In the genomic region with DNA sequence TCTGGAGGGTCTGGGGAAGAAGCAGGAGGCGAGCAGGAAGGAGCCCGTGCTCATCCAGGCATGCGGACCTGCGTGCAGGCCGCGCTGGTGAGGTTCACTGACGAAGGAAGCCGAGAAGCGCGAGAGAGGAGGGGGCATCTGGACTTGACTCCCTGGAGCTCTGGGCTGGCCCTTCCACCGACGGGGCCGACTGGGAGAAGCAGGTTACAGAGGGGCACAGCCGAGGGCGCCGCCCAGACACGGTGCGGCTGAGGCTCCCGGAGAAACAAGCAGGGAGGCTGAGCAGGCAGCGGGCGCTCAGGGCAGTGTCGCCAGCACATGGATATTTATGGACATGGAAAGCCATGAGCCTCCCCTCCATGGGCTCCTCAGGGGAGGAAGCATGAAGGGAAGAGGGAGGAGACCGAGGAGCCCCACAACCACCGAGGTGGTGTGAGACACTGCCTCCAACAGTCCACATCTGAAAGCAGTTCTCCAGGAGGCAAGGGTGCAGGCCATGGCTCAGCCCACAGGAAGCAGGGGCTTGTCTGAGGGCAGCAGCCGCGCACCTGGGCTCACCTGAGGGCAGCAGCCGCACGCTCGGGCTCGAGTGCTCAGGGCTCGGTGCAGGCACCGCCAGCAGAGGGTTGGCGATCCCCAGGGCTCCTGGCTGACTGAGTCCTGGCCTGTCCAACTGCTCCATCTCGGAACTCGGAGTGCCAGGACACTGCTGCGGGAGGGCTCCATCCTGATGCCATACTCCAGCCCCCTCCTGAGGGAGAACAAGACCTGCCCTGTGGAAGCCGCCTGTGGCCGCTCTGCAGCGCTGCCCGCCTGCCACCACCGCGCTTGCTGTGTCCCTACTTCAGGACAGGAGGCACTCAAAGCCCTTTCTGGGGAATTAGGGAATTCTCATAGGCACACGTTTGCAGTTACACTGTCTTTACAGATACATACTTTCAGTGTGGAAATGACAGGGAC, we compare ENCODE assay signal across 2 cellular contexts.
TF ChIP-seq lines count a peak whose summit lies in the region.

No MANE protein-coding gene starts in this region.

TF ChIP-seq in A549, 52 proteins besides CTCF, POLR2A, EP300 and RAD21:
- TF ChIP-seq CBX2 (IDR thresholded peaks at IDR 0.05; ENCODE audit: borderline replicate concordance, low read depth) (no peak), HOXB13 (CRISPR knock-in tag; IDR thresholded peaks at IDR 0.05; ENCODE audit: low read depth) (no peak), ZSCAN20 (CRISPR knock-in tag; IDR thresholded peaks at IDR 0.05) (no peak), BHLHE40 (IDR thresholded peaks at IDR 0.05; ENCODE audit: low read depth, low read length) (no peak), CBX8 (IDR thresholded peaks at IDR 0.05) (no peak), CHD4 (IDR thresholded peaks at IDR 0.05; ENCODE audit: borderline replicate concordance) (no peak), SMC3 (IDR thresholded peaks at IDR 0.05) (no peak), CEBPB (IDR thresholded peaks at IDR 0.05) (no peak), FOSB (CRISPR knock-in tag; IDR thresholded peaks at IDR 0.05) (no peak), RCOR1 (IDR thresholded peaks at IDR 0.05; ENCODE audit: low read depth, low read length) (no peak), FOSL2 (IDR thresholded peaks at IDR 0.05) (no peak), FOSL2 (CRISPR knock-in tag; IDR thresholded peaks at IDR 0.05) (no peak), POLR2AphosphoS2 (conservative IDR thresholded peaks at IDR 0.05; ENCODE audit: low read length) (no peak), ZC3H11A (IDR thresholded peaks at IDR 0.05) (no peak), ZNF302 (CRISPR knock-in tag; IDR thresholded peaks at IDR 0.05) (no peak), MYC (IDR thresholded peaks at IDR 0.05; ENCODE audit: borderline replicate concordance, low read length) (no peak)
- TF ChIP-seq, protein P1, sequence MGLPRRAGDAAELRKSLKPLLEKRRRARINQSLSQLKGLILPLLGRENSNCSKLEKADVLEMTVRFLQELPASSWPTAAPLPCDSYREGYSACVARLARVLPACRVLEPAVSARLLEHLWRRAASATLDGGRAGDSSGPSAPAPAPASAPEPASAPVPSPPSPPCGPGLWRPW (IDR thresholded peaks at IDR 0.05), result no peak
- TF ChIP-seq, protein P2, sequence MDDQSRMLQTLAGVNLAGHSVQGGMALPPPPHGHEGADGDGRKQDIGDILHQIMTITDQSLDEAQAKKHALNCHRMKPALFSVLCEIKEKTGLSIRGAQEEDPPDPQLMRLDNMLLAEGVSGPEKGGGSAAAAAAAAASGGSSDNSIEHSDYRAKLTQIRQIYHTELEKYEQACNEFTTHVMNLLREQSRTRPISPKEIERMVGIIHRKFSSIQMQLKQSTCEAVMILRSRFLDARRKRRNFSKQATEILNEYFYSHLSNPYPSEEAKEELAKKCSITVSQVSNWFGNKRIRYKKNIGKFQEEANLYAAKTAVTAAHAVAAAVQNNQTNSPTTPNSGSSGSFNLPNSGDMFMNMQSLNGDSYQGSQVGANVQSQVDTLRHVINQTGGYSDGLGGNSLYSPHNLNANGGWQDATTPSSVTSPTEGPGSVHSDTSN (IDR thresholded peaks at IDR 0.05), result no peak
- TF ChIP-seq, protein P3, sequence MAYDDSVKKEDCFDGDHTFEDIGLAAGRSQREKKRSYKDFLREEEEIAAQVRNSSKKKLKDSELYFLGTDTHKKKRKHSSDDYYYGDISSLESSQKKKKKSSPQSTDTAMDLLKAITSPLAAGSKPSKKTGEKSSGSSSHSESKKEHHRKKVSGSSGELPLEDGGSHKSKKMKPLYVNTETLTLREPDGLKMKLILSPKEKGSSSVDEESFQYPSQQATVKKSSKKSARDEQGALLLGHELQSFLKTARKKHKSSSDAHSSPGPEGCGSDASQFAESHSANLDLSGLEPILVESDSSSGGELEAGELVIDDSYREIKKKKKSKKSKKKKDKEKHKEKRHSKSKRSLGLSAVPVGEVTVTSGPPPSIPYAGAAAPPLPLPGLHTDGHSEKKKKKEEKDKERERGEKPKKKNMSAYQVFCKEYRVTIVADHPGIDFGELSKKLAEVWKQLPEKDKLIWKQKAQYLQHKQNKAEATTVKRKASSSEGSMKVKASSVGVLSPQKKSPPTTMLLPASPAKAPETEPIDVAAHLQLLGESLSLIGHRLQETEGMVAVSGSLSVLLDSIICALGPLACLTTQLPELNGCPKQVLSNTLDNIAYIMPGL (CRISPR knock-in tag; IDR thresholded peaks at IDR 0.05; ENCODE audit: borderline replicate concordance), result no peak
- TF ChIP-seq, protein P4, sequence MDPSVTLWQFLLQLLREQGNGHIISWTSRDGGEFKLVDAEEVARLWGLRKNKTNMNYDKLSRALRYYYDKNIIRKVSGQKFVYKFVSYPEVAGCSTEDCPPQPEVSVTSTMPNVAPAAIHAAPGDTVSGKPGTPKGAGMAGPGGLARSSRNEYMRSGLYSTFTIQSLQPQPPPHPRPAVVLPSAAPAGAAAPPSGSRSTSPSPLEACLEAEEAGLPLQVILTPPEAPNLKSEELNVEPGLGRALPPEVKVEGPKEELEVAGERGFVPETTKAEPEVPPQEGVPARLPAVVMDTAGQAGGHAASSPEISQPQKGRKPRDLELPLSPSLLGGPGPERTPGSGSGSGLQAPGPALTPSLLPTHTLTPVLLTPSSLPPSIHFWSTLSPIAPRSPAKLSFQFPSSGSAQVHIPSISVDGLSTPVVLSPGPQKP (IDR thresholded peaks at IDR 0.05; ENCODE audit: low read depth, low read length), result no peak
- TF ChIP-seq, protein P5, sequence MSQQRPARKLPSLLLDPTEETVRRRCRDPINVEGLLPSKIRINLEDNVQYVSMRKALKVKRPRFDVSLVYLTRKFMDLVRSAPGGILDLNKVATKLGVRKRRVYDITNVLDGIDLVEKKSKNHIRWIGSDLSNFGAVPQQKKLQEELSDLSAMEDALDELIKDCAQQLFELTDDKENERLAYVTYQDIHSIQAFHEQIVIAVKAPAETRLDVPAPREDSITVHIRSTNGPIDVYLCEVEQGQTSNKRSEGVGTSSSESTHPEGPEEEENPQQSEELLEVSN (IDR thresholded peaks at IDR 0.05; ENCODE audit: borderline replicate concordance, low read depth), result no peak
TF ChIP-seq in A549: peak in this region for 0.

TF ChIP-seq in WTC11, 78 proteins besides CTCF, POLR2A, EP300 and RAD21:
- TF ChIP-seq NFE2L1 (CRISPR knock-in tag; IDR thresholded peaks at IDR 0.05) (no peak), OVOL2 (CRISPR knock-in tag; IDR thresholded peaks at IDR 0.05; ENCODE audit: borderline replicate concordance) (no peak), ZNF232 (CRISPR knock-in tag; IDR thresholded peaks at IDR 0.05) (no peak), EMX1 (CRISPR knock-in tag; IDR thresholded peaks at IDR 0.05) (no peak), NR2C2 (CRISPR knock-in tag; IDR thresholded peaks at IDR 0.05) (no peak), ZNF138 (CRISPR knock-in tag; conservative IDR thresholded peaks at IDR 0.05) (no peak), ZNF263 (CRISPR knock-in tag; IDR thresholded peaks at IDR 0.05; ENCODE audit: low read depth) (no peak), CREB1 (CRISPR knock-in tag; IDR thresholded peaks at IDR 0.05) (no peak)
- TF ChIP-seq, protein P6, sequence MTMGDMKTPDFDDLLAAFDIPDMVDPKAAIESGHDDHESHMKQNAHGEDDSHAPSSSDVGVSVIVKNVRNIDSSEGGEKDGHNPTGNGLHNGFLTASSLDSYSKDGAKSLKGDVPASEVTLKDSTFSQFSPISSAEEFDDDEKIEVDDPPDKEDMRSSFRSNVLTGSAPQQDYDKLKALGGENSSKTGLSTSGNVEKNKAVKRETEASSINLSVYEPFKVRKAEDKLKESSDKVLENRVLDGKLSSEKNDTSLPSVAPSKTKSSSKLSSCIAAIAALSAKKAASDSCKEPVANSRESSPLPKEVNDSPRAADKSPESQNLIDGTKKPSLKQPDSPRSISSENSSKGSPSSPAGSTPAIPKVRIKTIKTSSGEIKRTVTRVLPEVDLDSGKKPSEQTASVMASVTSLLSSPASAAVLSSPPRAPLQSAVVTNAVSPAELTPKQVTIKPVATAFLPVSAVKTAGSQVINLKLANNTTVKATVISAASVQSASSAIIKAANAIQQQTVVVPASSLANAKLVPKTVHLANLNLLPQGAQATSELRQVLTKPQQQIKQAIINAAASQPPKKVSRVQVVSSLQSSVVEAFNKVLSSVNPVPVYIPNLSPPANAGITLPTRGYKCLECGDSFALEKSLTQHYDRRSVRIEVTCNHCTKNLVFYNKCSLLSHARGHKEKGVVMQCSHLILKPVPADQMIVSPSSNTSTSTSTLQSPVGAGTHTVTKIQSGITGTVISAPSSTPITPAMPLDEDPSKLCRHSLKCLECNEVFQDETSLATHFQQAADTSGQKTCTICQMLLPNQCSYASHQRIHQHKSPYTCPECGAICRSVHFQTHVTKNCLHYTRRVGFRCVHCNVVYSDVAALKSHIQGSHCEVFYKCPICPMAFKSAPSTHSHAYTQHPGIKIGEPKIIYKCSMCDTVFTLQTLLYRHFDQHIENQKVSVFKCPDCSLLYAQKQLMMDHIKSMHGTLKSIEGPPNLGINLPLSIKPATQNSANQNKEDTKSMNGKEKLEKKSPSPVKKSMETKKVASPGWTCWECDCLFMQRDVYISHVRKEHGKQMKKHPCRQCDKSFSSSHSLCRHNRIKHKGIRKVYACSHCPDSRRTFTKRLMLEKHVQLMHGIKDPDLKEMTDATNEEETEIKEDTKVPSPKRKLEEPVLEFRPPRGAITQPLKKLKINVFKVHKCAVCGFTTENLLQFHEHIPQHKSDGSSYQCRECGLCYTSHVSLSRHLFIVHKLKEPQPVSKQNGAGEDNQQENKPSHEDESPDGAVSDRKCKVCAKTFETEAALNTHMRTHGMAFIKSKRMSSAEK (CRISPR knock-in tag; IDR thresholded peaks at IDR 0.05; ENCODE audit: borderline replicate concordance), result no peak
- TF ChIP-seq, protein P7, sequence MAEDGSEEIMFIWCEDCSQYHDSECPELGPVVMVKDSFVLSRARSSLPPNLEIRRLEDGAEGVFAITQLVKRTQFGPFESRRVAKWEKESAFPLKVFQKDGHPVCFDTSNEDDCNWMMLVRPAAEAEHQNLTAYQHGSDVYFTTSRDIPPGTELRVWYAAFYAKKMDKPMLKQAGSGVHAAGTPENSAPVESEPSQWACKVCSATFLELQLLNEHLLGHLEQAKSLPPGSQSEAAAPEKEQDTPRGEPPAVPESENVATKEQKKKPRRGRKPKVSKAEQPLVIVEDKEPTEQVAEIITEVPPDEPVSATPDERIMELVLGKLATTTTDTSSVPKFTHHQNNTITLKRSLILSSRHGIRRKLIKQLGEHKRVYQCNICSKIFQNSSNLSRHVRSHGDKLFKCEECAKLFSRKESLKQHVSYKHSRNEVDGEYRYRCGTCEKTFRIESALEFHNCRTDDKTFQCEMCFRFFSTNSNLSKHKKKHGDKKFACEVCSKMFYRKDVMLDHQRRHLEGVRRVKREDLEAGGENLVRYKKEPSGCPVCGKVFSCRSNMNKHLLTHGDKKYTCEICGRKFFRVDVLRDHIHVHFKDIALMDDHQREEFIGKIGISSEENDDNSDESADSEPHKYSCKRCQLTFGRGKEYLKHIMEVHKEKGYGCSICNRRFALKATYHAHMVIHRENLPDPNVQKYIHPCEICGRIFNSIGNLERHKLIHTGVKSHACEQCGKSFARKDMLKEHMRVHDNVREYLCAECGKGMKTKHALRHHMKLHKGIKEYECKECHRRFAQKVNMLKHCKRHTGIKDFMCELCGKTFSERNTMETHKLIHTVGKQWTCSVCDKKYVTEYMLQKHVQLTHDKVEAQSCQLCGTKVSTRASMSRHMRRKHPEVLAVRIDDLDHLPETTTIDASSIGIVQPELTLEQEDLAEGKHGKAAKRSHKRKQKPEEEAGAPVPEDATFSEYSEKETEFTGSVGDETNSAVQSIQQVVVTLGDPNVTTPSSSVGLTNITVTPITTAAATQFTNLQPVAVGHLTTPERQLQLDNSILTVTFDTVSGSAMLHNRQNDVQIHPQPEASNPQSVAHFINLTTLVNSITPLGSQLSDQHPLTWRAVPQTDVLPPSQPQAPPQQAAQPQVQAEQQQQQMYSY (CRISPR knock-in tag; IDR thresholded peaks at IDR 0.05), result no peak
- TF ChIP-seq, protein P3 (CRISPR knock-in tag; IDR thresholded peaks at IDR 0.05), result no peak
- TF ChIP-seq, protein P8, sequence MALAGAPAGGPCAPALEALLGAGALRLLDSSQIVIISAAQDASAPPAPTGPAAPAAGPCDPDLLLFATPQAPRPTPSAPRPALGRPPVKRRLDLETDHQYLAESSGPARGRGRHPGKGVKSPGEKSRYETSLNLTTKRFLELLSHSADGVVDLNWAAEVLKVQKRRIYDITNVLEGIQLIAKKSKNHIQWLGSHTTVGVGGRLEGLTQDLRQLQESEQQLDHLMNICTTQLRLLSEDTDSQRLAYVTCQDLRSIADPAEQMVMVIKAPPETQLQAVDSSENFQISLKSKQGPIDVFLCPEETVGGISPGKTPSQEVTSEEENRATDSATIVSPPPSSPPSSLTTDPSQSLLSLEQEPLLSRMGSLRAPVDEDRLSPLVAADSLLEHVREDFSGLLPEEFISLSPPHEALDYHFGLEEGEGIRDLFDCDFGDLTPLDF (CRISPR knock-in tag; IDR thresholded peaks at IDR 0.05), result no peak
